Comparison of ENCODE assay signal across 2 cellular contexts in the genomic region with DNA sequence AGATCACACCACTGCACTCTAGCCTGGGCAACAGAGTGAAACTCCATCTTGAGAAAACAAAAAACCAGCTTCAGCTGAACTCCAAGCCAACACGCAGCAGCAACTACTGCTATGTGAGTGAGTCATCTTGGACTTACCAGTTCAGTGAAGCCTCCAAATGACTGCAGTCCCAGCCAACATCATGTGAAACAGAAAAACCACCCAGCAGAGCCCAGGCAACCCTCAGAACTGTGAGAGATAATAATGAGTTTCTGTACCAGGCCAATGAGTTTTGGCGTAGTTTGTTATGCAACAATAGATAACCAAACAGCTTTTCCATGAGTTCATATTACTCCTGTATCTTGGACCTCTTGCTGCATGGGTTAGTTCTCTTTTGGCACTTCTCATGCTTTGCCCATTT.
A peak's percentile ranks its signal among the peaks of the same experiment; 100 is the strongest.
TF ChIP-seq lines count a peak whose summit lies in the region.

No MANE protein-coding gene starts in this region.

TF ChIP-seq in HepG2, 621 proteins besides CTCF, POLR2A, EP300 and RAD21:
- TF ChIP-seq, protein P1, sequence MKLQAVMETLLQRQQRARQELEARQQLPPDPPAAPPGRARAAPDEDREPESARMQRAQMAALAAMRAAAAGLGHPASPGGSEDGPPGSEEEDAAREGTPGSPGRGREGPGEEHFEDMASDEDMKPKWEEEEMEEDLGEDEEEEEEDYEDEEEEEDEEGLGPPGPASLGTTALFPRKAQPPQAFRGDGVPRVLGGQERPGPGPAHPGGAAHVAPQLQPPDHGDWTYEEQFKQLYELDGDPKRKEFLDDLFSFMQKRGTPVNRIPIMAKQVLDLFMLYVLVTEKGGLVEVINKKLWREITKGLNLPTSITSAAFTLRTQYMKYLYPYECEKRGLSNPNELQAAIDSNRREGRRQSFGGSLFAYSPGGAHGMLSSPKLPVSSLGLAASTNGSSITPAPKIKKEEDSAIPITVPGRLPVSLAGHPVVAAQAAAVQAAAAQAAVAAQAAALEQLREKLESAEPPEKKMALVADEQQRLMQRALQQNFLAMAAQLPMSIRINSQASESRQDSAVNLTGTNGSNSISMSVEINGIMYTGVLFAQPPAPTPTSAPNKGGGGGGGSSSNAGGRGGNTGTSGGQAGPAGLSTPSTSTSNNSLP (IDR thresholded peaks at IDR 0.05; ENCODE audit: low read depth, low read length), result no peak
- TF ChIP-seq, protein P2, sequence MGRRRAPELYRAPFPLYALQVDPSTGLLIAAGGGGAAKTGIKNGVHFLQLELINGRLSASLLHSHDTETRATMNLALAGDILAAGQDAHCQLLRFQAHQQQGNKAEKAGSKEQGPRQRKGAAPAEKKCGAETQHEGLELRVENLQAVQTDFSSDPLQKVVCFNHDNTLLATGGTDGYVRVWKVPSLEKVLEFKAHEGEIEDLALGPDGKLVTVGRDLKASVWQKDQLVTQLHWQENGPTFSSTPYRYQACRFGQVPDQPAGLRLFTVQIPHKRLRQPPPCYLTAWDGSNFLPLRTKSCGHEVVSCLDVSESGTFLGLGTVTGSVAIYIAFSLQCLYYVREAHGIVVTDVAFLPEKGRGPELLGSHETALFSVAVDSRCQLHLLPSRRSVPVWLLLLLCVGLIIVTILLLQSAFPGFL (CRISPR knock-in tag; IDR thresholded peaks at IDR 0.05), result no peak
- TF ChIP-seq ZNF331 (CRISPR knock-in tag; IDR thresholded peaks at IDR 0.05) (peak; percentile 99), FLYWCH1 (CRISPR knock-in tag; IDR thresholded peaks at IDR 0.05) (no peak)

TF ChIP-seq in HEK293T, 16 proteins besides CTCF, POLR2A, EP300 and RAD21:
- TF ChIP-seq CTBP1 (IDR thresholded peaks at IDR 0.05; ENCODE audit: borderline replicate concordance), result no peak
- no peak for TF ChIP-seq ELF4 (IDR thresholded peaks at IDR 0.05)
- no peak for TF ChIP-seq BHLHE40 (IDR thresholded peaks at IDR 0.05; ENCODE audit: borderline replicate concordance)
- no peak for TF ChIP-seq L3MBTL2 (conservative IDR thresholded peaks at IDR 0.05)
- no peak for TF ChIP-seq TARDBP (IDR thresholded peaks at IDR 0.05)
- no peak for TF ChIP-seq ZNF384 (IDR thresholded peaks at IDR 0.05)
- TF ChIP-seq FOXK2 (IDR thresholded peaks at IDR 0.05), result no peak
- no peak for TF ChIP-seq NFRKB (IDR thresholded peaks at IDR 0.05)
- no peak for TF ChIP-seq HDGF (IDR thresholded peaks at IDR 0.05; ENCODE audit: borderline replicate concordance)
- no peak for TF ChIP-seq LEF1 (IDR thresholded peaks at IDR 0.05; ENCODE audit: borderline replicate concordance)
- TF ChIP-seq, protein P3, sequence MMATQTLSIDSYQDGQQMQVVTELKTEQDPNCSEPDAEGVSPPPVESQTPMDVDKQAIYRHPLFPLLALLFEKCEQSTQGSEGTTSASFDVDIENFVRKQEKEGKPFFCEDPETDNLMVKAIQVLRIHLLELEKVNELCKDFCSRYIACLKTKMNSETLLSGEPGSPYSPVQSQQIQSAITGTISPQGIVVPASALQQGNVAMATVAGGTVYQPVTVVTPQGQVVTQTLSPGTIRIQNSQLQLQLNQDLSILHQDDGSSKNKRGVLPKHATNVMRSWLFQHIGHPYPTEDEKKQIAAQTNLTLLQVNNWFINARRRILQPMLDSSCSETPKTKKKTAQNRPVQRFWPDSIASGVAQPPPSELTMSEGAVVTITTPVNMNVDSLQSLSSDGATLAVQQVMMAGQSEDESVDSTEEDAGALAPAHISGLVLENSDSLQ (IDR thresholded peaks at IDR 0.05), result no peak
- TF ChIP-seq ARNT (IDR thresholded peaks at IDR 0.05), result no peak
- no peak for TF ChIP-seq FOXA1 (IDR thresholded peaks at IDR 0.05)
- TF ChIP-seq FOXM1 (IDR thresholded peaks at IDR 0.05; ENCODE audit: borderline replicate concordance), result no peak
- TF ChIP-seq SP1 (IDR thresholded peaks at IDR 0.05), result no peak
- no peak for TF ChIP-seq SUZ12 (IDR thresholded peaks at IDR 0.05)
